ENCODE assay signal across 16 cellular contexts in the genomic region with DNA sequence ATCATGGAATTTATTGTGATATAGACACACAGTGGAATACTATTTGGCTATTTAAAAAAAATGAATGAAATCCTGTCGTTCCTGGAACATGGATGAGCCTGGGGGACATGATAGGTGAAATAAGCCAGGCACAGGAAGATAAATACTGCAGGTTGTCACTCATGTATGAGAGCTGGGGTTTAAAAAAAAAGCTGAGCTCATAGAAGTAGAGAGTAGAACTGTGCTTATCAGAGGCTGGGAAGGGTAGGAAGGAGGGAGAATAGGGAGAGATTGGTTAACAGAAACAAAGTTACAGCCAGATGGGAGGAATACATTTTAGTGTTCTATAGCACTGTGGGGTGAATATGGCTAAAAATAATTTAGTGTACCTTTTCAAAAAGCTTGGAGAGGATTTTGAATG.
DNase-seq lines count a peak whose midpoint lies in the region; ATAC-seq and TF ChIP-seq lines count a peak whose summit lies in the region.
"Had no signal": no experiment of that assay in that cellular context is flagged by ENCODE, and none has a peak within 500 bp of the region (broad histone marks: within the 10 kb centered on the region; RNA-seq: fewer than 3 reads in every experiment).

No MANE protein-coding gene starts in this region.

- peaks cover 33 to 37% of the 10 kb centered on the region in 2 donors for H3K36me3 Mint-ChIP-seq in stimulated activated naive B cell treated with anti-CD40 and anti-IgM and Interleukin-4, amounts not matched to agents 10 μg/mL and 1 μg/mL and 100 μg/mL, for 72 hours
- H3K36me3 Mint-ChIP-seq: CD4-positive, CD25-positive, alpha-beta regulatory T cell; CD8-positive, alpha-beta T cell had no signal

- peaks cover 0 to 6% (median 0%) of the 10 kb centered on the region in 12 donors for H3K4me1 ChIP-seq in heart left ventricle
- no peaks in the 10 kb centered on the region for H3K4me1 ChIP-seq in right atrium auricular region
- H3K4me1 ChIP-seq in uterus, result no peaks in the 10 kb centered on the region
- H3K4me1 ChIP-seq: BLaER1, Caco-2, HAP-1 had no signal

- peak overlapping the region in 1 of 12 donors; percentile 43 for H3K27ac ChIP-seq in heart left ventricle
- no peak overlapping the region for H3K27ac ChIP-seq in right atrium auricular region
- H3K27ac ChIP-seq in uterus, result no peak overlapping the region
- H3K27ac ChIP-seq: BLaER1, C4-2B had no signal

- intact Hi-C loops in heart left ventricle (cut with DNase I), result no loop called here
- intact Hi-C loops in left ventricle myocardium superior (cut with micrococcal nuclease), result no loop called here
- intact Hi-C loops in uterus (cut with DNase I; ENCODE audit: low total_unique reads), result no loop called here

- H3K27me3 ChIP-seq in heart left ventricle (no peaks in the 10 kb centered on the region), right atrium auricular region (no peaks in the 10 kb centered on the region), uterus (no peaks in the 10 kb centered on the region)
- H3K27me3 ChIP-seq: BLaER1 had no signal

- 14 to 20% (median 17%) methylated on average over 1 of the region's 1 CpG for WGBS in heart left ventricle, 4 donors

- peaks cover 5 to 13% of the 10 kb centered on the region in 2 donors for H3K9me3 Mint-ChIP-seq in stimulated activated naive B cell treated with anti-CD40 and anti-IgM and Interleukin-4, amounts not matched to agents 10 μg/mL and 1 μg/mL and 100 μg/mL, for 72 hours
- H3K9me3 Mint-ChIP-seq: CD8-positive, alpha-beta T cell; HFFc6 had no signal

- DNase-seq in heart left ventricle, result no peak
- no peak for DNase-seq in right atrium auricular region (ENCODE audit: low spot score)
- no peak for DNase-seq in left ventricle myocardium superior
- no peak for DNase-seq in stimulated activated naive B cell treated with anti-CD40 and anti-IgM and Interleukin-4, amounts not matched to agents 10 μg/mL and 1 μg/mL and 100 μg/mL, for 72 hours
- no peak for DNase-seq in uterus
- DNase-seq in NCI-H345 (lab: John Stamatoyannopoulos, UW), result no peak
- DNase-seq: Caco-2; CD4-positive, CD25-positive, alpha-beta regulatory T cell; CD8-positive, alpha-beta T cell; DMS153; DND-41; GOT3; HFFc6 had no signal

- peaks cover 39 to 65% of the 10 kb centered on the region in 2 donors for H3K4me1 Mint-ChIP-seq in stimulated activated naive B cell treated with anti-CD40 and anti-IgM and Interleukin-4, amounts not matched to agents 10 μg/mL and 1 μg/mL and 100 μg/mL, for 72 hours
- H3K4me1 Mint-ChIP-seq: CD4-positive, CD25-positive, alpha-beta regulatory T cell had no signal

- H3K9me3 ChIP-seq in heart left ventricle (no peaks in the 10 kb centered on the region), right atrium auricular region (no peaks in the 10 kb centered on the region), uterus (no peaks in the 10 kb centered on the region)
- H3K9me3 ChIP-seq: BLaER1, Caco-2, HAP-1 had no signal

- ATAC-seq in heart left ventricle, result peak in 3 of 4 donors; percentile 77 to 93 (median 81)
- ATAC-seq in left ventricle myocardium superior, result peak; percentile 91
- ATAC-seq in stimulated activated naive B cell treated with anti-CD40 and anti-IgM and Interleukin-4, amounts not matched to agents 10 μg/mL and 1 μg/mL and 100 μg/mL, for 72 hours (replicated peaks), result no peak
- ATAC-seq: CD8-positive, alpha-beta T cell had no signal

- no peak for TF ChIP-seq CTCF in heart left ventricle (IDR thresholded peaks at IDR 0.05)
- TF ChIP-seq CTCF in right atrium auricular region (IDR thresholded peaks at IDR 0.05), result no peak
- TF ChIP-seq CTCF in uterus (IDR thresholded peaks at IDR 0.05), result no peak

- no peak overlapping the region for H3K4me3 ChIP-seq in heart left ventricle
- no peak overlapping the region for H3K4me3 ChIP-seq in right atrium auricular region
- no peak overlapping the region for H3K4me3 ChIP-seq in uterus
- H3K4me3 ChIP-seq: BLaER1, HAP-1 had no signal

- peak overlapping the region; percentile 79 for H3K27ac Mint-ChIP-seq in stimulated activated naive B cell treated with anti-CD40 and anti-IgM and Interleukin-4, amounts not matched to agents 10 μg/mL and 1 μg/mL and 100 μg/mL, for 72 hours
- H3K27ac Mint-ChIP-seq: CD4-positive, CD25-positive, alpha-beta regulatory T cell; CD8-positive, alpha-beta T cell; HFFc6 had no signal

- no peaks in the 10 kb centered on the region for H3K27me3 Mint-ChIP-seq in stimulated activated naive B cell treated with anti-CD40 and anti-IgM and Interleukin-4, amounts not matched to agents 10 μg/mL and 1 μg/mL and 100 μg/mL, for 72 hours

- no peak overlapping the region for H3K4me3 Mint-ChIP-seq in stimulated activated naive B cell treated with anti-CD40 and anti-IgM and Interleukin-4, amounts not matched to agents 10 μg/mL and 1 μg/mL and 100 μg/mL, for 72 hours
- H3K4me3 Mint-ChIP-seq: CD4-positive, CD25-positive, alpha-beta regulatory T cell; CD8-positive, alpha-beta T cell; HFFc6 had no signal

- TF ChIP-seq POLR2A in heart left ventricle (IDR thresholded peaks at IDR 0.05) (no peak), uterus (IDR thresholded peaks at IDR 0.05) (no peak)

- H3K36me3 ChIP-seq in heart left ventricle, result no peaks in the 10 kb centered on the region
- H3K36me3 ChIP-seq in right atrium auricular region, result no peaks in the 10 kb centered on the region
- H3K36me3 ChIP-seq in uterus, result no peaks in the 10 kb centered on the region
- H3K36me3 ChIP-seq: BLaER1, HAP-1 had no signal

Comparison
In these comparisons a context has a peak if more than half of its experiments do, and no peak if none do; other contexts are left out.
1. ATAC-seq: peak in heart left ventricle (3 of 4) and left ventricle myocardium superior (single experiment); none in stimulated activated naive B cell treated with anti-CD40 and anti-IgM and Interleukin-4, amounts not matched to agents 10 μg/mL and 1 μg/mL and 100 μg/mL, for 72 hours (0 of 2).